Comparison of ENCODE assay signal across 14 cellular contexts in genomic region chr6:35400901-35401311, GRCh38. TPM values are rescaled to one million over a fixed set of nuclear protein-coding genes. Genes with fewer than 3 reads are reported as not detected.
DNase-seq lines count a peak whose midpoint lies in the region; ATAC-seq and TF ChIP-seq lines count a peak whose summit lies in the region.
"Had no signal": no experiment of that assay in that cellular context is flagged by ENCODE, and none has a peak within 500 bp of the region (broad histone marks: within the 10 kb centered on the region; RNA-seq: fewer than 3 reads in every experiment).

No MANE protein-coding gene starts in this region.

- H3K36me3 Mint-ChIP-seq in naive thymus-derived CD4-positive, alpha-beta T cell, result peaks cover 0 to 7% (median 0%) of the 10 kb centered on the region in 5 donors

- H3K27ac ChIP-seq in body of pancreas (peak overlapping the region in 3 of 4 donors; percentile 6 to 56 (median 55)), colonic mucosa (no peak overlapping the region)
- no peak overlapping the region for H3K27ac ChIP-seq in naive thymus-derived CD4-positive, alpha-beta T cell (ENCODE audit: low read depth, low read length)
- H3K27ac ChIP-seq: SJSA1, thoracic aorta had no signal

- intact Hi-C loops in body of pancreas (cut with DNase I) (no loop called here), colonic mucosa (cut with DNase I) (no loop called here)
- intact Hi-C loops in naive thymus-derived CD4-positive, alpha-beta T cell (cut with micrococcal nuclease), result no loop called here

- H3K9me3 Mint-ChIP-seq in naive thymus-derived CD4-positive, alpha-beta T cell, result no peaks in the 10 kb centered on the region
- H3K9me3 Mint-ChIP-seq: activated naive CD4-positive, alpha-beta T cell treated with anti-CD3 and anti-CD28 coated beads for 36 hours had no signal

- H3K4me3 ChIP-seq in body of pancreas, result no peak overlapping the region
- no peak overlapping the region for H3K4me3 ChIP-seq in naive thymus-derived CD4-positive, alpha-beta T cell (ENCODE audit: low read length)
- no peak overlapping the region for H3K4me3 ChIP-seq in colonic mucosa
- H3K4me3 ChIP-seq: SJSA1, thoracic aorta had no signal

- peak overlapping the region in 6 of 9 donors; percentile 13 to 79 (median 52) for H3K27ac Mint-ChIP-seq in naive thymus-derived CD4-positive, alpha-beta T cell

- H3K9me3 ChIP-seq in body of pancreas, result no peaks in the 10 kb centered on the region
- no peaks in the 10 kb centered on the region for H3K9me3 ChIP-seq in naive thymus-derived CD4-positive, alpha-beta T cell (ENCODE audit: control insufficient read depth in 2 of 3, low read length in 3 of 3)
- H3K9me3 ChIP-seq in colonic mucosa, result no peaks in the 10 kb centered on the region
- H3K9me3 ChIP-seq: SJSA1, thoracic aorta had no signal

- no peak overlapping the region for H3K9ac ChIP-seq in colonic mucosa (ENCODE audit: low read depth in 2 of 2, low read length in 2 of 2)

- DNase-seq in COLO668 (lab: John Stamatoyannopoulos, UW; ENCODE audit: unreplicated experiment) (peak; percentile 61), HT1080 (ENCODE audit: low read depth) (peak; percentile 84), body of pancreas (peak; percentile 55 to 66 (median 64)), colonic mucosa (no peak), NCI-H82 treated with DMSO at 0.1 percent for 48 hours (lab: John Stamatoyannopoulos, UW; ENCODE audit: unreplicated experiment) (no peak)
- no peak for DNase-seq in naive thymus-derived CD4-positive, alpha-beta T cell
- no peak for DNase-seq in stimulated activated CD4-positive, alpha-beta T cell treated with anti-CD3 and anti-CD28 coated beads, Interleukin-4, amount 100 ng/mL, for 1 hour
- DNase-seq: activated CD4-positive, CD25-positive, alpha-beta regulatory T cell treated with anti-CD3 and anti-CD28 coated beads, Interleukin-2, amount 50 U/mL, for 72 hours; activated naive CD4-positive, alpha-beta T cell treated with anti-CD3 and anti-CD28 coated beads for 36 hours; CD4-positive, CD25-positive, alpha-beta regulatory T cell; cortex of kidney had no signal

- peak in 1 of 3 donors; percentile 11 for TF ChIP-seq POLR2A in body of pancreas (IDR thresholded peaks at IDR 0.05)

- POLR2A ChIA-PET in naive thymus-derived CD4-positive, alpha-beta T cell (lab: Charles Lee), result interaction anchor here (0.7 kb wide), 1 partner anchor 23 kb away, joined by 3 read pairs; no protein-coding TSS in a partner anchor

- ATAC-seq in body of pancreas (peak; percentile 65), HG02840 (IDR thresholded peaks at IDR 0.05; ENCODE audit: low FRiP score, unreplicated experiment) (no peak)
- no peak for ATAC-seq in naive thymus-derived CD4-positive, alpha-beta T cell

- H3K4me1 ChIP-seq in body of pancreas (peaks cover 45% of the 10 kb centered on the region), colonic mucosa (no peaks in the 10 kb centered on the region)
- H3K4me1 ChIP-seq in naive thymus-derived CD4-positive, alpha-beta T cell (ENCODE audit: control insufficient read depth in 2 of 2, insufficient read depth in 2 of 2, low read length in 2 of 2), result no peaks in the 10 kb centered on the region

- CTCF ChIA-PET in naive thymus-derived CD4-positive, alpha-beta T cell (lab: Charles Lee), result interaction anchor here (0.6 kb wide), 1 partner anchor 101 kb away, joined by 3 read pairs; no protein-coding TSS in a partner anchor

- TF ChIP-seq CTCF in body of pancreas (IDR thresholded peaks at IDR 0.05), result no peak
- TF ChIP-seq CTCF in colonic mucosa (IDR thresholded peaks at IDR 0.05), result no peak

- no peak overlapping the region for H3K4me3 Mint-ChIP-seq in naive thymus-derived CD4-positive, alpha-beta T cell
- H3K4me3 Mint-ChIP-seq: activated naive CD4-positive, alpha-beta T cell treated with anti-CD3 and anti-CD28 coated beads for 36 hours; CD4-positive, CD25-positive, alpha-beta regulatory T cell had no signal

- 29 to 45% methylated on average over 2 to 5 of the region's 5 CpGs for WGBS in body of pancreas, 2 donors

- no peaks in the 10 kb centered on the region for H3K36me3 ChIP-seq in body of pancreas (replicated peaks in 1 of 2; ENCODE audit: insufficient read depth in 1 of 2, low read depth in 2 of 2)
- H3K36me3 ChIP-seq in naive thymus-derived CD4-positive, alpha-beta T cell (ENCODE audit: control insufficient read depth in 2 of 3, insufficient read depth in 3 of 3, low read length in 3 of 3), result peaks cover 0 to 3% (median 0%) of the 10 kb centered on the region in 3 experiments
- no peaks in the 10 kb centered on the region for H3K36me3 ChIP-seq in colonic mucosa
- H3K36me3 ChIP-seq: thoracic aorta had no signal

- H3K27me3 ChIP-seq in body of pancreas (no peaks in the 10 kb centered on the region), colonic mucosa (no peaks in the 10 kb centered on the region)
- no peaks in the 10 kb centered on the region for H3K27me3 ChIP-seq in naive thymus-derived CD4-positive, alpha-beta T cell (ENCODE audit: control insufficient read depth in 2 of 2, insufficient read depth in 2 of 2, low read length in 2 of 2)
- H3K27me3 ChIP-seq: SJSA1 had no signal

- no peaks in the 10 kb centered on the region for H3K27me3 Mint-ChIP-seq in naive thymus-derived CD4-positive, alpha-beta T cell
- H3K27me3 Mint-ChIP-seq: CD4-positive, CD25-positive, alpha-beta regulatory T cell had no signal

- peaks cover 10 to 35% (median 24%) of the 10 kb centered on the region in 7 donors for H3K4me1 Mint-ChIP-seq in naive thymus-derived CD4-positive, alpha-beta T cell

RNA-seq across cellular contexts. Expression of gene FANCE, which starts 51.2 kb away (rescaled TPM):
- total RNA-seq in HT1080 (2014; rRNA removed; shearing (Covaris generic)), result 15.5 and 16.0 TPM in 2 replicates
- 14.5 and 15.5 TPM in 2 replicates for polyA plus RNA-seq in HT1080 (2015; cell fraction: cytosol; rRNA removed)
- 14.8 and 15.3 TPM in 2 replicates for polyA plus RNA-seq in HT1080 (2015; cell fraction: nucleus; rRNA removed)
- total RNA-seq in body of pancreas (1 to 10 TPM; 4.9 to 9.2 TPM), colonic mucosa (10 to 100 TPM in 1 of 2 donors, 1 to 10 TPM in 1; 3.7 to 10.7 TPM)
- total RNA-seq in naive thymus-derived CD4-positive, alpha-beta T cell, result 10 to 100 TPM in 1 of 5 experiments, 1 to 10 TPM in 4; 3.1 to 12.0 (median 6.4) TPM
- polyA plus RNA-seq in naive thymus-derived CD4-positive, alpha-beta T cell, result 1 to 10 TPM; 3.4 to 7.5 TPM

RNA-seq across cellular contexts. Expression of gene PPARD, which starts 58.5 kb away (rescaled TPM):
- total RNA-seq in HT1080 (2014; rRNA removed; shearing (Covaris generic)), result 11.1 and 13.4 TPM in 2 replicates
- 61.8 and 64.8 TPM in 2 replicates for polyA plus RNA-seq in HT1080 (2015; cell fraction: cytosol; rRNA removed)
- 54.2 and 67.4 TPM in 2 replicates for polyA plus RNA-seq in HT1080 (2015; cell fraction: nucleus; rRNA removed)
- total RNA-seq in body of pancreas, result 10 to 100 TPM in 1 of 2 donors, 1 to 10 TPM in 1; 6.0 to 11.2 TPM
- total RNA-seq in naive thymus-derived CD4-positive, alpha-beta T cell, result 10 to 100 TPM; 29.3 to 47.1 (median 36.0) TPM
- 10 to 100 TPM in 1 of 2 donors, 1 to 10 TPM in 1; 7.3 to 20.2 TPM for polyA plus RNA-seq in naive thymus-derived CD4-positive, alpha-beta T cell
- 10 to 100 TPM; 38.1 to 41.8 TPM for total RNA-seq in colonic mucosa

Comparison
In these comparisons a context has a peak if more than half of its experiments do, and no peak if none do; other contexts are left out.
1. DNase-seq: peak in COLO668 (single experiment), HT1080 (single experiment) and body of pancreas (4 of 4); none in naive thymus-derived CD4-positive, alpha-beta T cell (0 of 9), stimulated activated CD4-positive, alpha-beta T cell treated with anti-CD3 and anti-CD28 coated beads, Interleukin-4, amount 100 ng/mL, for 1 hour (single experiment), colonic mucosa (single experiment) and NCI-H82 treated with DMSO at 0.1 percent for 48 hours (single experiment).
2. H3K27ac ChIP-seq: peak in body of pancreas (3 of 4); none in naive thymus-derived CD4-positive, alpha-beta T cell (single experiment) and colonic mucosa (single experiment).